11 cellular contexts compared by ENCODE assay signal in genomic region chr4:183636923-183637322, GRCh38. TPM values are rescaled to one million over a fixed set of nuclear protein-coding genes. Genes with fewer than 3 reads are reported as not detected.
DNase-seq lines count a peak whose midpoint lies in the region; ATAC-seq and TF ChIP-seq lines count a peak whose summit lies in the region.
"Had no signal": no experiment of that assay in that cellular context is flagged by ENCODE, and none has a peak within 500 bp of the region (broad histone marks: within the 10 kb centered on the region; RNA-seq: fewer than 3 reads in every experiment).

No MANE protein-coding gene starts in this region.

- H3K36me3 ChIP-seq in HCT116 (ENCODE audit: control insufficient read depth in 1 of 2, insufficient read depth in 2 of 2, low read length in 2 of 2), result no peaks in the 10 kb centered on the region
- H3K36me3 ChIP-seq in stomach, result peaks cover 0 to 8% (median 2%) of the 10 kb centered on the region in 4 donors

- H3K4me1 Mint-ChIP-seq in WTC11, result peaks cover 37% of the 10 kb centered on the region

- TF ChIP-seq RAD21 in HCT116 (IDR thresholded peaks at IDR 0.05; ENCODE audit: low read depth), result no peak

- DNase-seq in HCT116 (ENCODE audit: low read depth, low spot score) (no peak), WTC11 (ENCODE audit: low spot score) (no peak), fibroblast of the conjunctiva (ENCODE audit: low read depth) (peak; percentile 37), stomach (no peak), erythroblast (lab: John Stamatoyannopoulos, UW) (no peak), GM03348 (ENCODE audit: low spot score) (no peak), caudate nucleus (lab: John Stamatoyannopoulos, UW) (no peak)
- DNase-seq: Caco-2, NCI-H146 had no signal

- no peak overlapping the region for H3K9ac ChIP-seq in HCT116 (ENCODE audit: low read length)

- H3K27me3 Mint-ChIP-seq in WTC11 (ENCODE audit: low read depth), result no peaks in the 10 kb centered on the region

- no peak overlapping the region for H3K27ac ChIP-seq in HCT116 (ENCODE audit: low read depth, low read length)
- peak overlapping the region; percentile 54 to 72 (median 69) for H3K27ac ChIP-seq in stomach
- H3K27ac ChIP-seq in caudate nucleus (ENCODE audit: low read depth, low read length), result no peak overlapping the region

- H3K36me3 Mint-ChIP-seq in WTC11, result no peaks in the 10 kb centered on the region

- TF ChIP-seq EP300 in stomach (IDR thresholded peaks at IDR 0.05), result no peak

- H3K4me1 ChIP-seq in HCT116 (ENCODE audit: control insufficient read depth in 1 of 2, insufficient read depth in 2 of 2, low read length in 2 of 2) (peaks cover 6 to 12% of the 10 kb centered on the region in 2 experiments; a peak in 3 of 4 replicates), stomach (peaks cover 0 to 20% (median 7%) of the 10 kb centered on the region in 4 donors)
- H3K4me1 ChIP-seq: Caco-2 had no signal

- no peaks in the 10 kb centered on the region for H3K79me2 ChIP-seq in HCT116 (ENCODE audit: insufficient read depth, low read length)

- TF ChIP-seq POLR2A in HCT116 (IDR thresholded peaks at IDR 0.05; ENCODE audit: borderline replicate concordance, extremely low read depth, insufficient read depth, insufficient read length), result no peak
- TF ChIP-seq POLR2A in stomach (IDR thresholded peaks at IDR 0.05), result no peak
- no peak for TF ChIP-seq POLR2A in erythroblast (IDR thresholded peaks at IDR 0.05; ENCODE audit: low read length)

- H3K27me3 ChIP-seq in HCT116 (ENCODE audit: insufficient read depth, low read length) (no peaks in the 10 kb centered on the region), stomach (no peaks in the 10 kb centered on the region)

- ATAC-seq in HCT116 (no peak), WTC11 (0 out of 2 replicates have a peak, but pooled peaks have one; percentile 12), HG03045 (IDR thresholded peaks at IDR 0.05; ENCODE audit: unreplicated experiment) (no peak)

- WGBS in stomach, 5 donors, result 19 to 30% (median 26%) methylated on average over 5 of the region's 5 CpGs

- H3K9me3 Mint-ChIP-seq in WTC11, result no peaks in the 10 kb centered on the region
- H3K9me3 Mint-ChIP-seq: T-helper 2 cell treated with Interferon-gamma antibody and Interleukin-4, amounts not matched to agents 5 μg/mL and 100 μg/mL, for 36 hours had no signal

- H2AFZ ChIP-seq in HCT116 (ENCODE audit: low read depth, low read length, poor library complexity, severe bottlenecking), result no peak overlapping the region

- no TSS peak for BruUV-seq in HCT116 (replicated peaks; lab: Mats Ljungman, UMichigan)

- H3K4me3 Mint-ChIP-seq in WTC11, result peak overlapping the region; percentile 10; the same call in 1 of the 2 replicates
- H3K4me3 Mint-ChIP-seq: T-helper 2 cell treated with Interferon-gamma antibody and Interleukin-4, amounts not matched to agents 5 μg/mL and 100 μg/mL, for 36 hours had no signal

- no peaks in the 10 kb centered on the region for H3K9me3 ChIP-seq in HCT116 (ENCODE audit: control insufficient read depth in 1 of 2, insufficient read depth in 1 of 2, low read depth in 1 of 2, low read length in 2 of 2)
- H3K9me3 ChIP-seq in stomach, result no peaks in the 10 kb centered on the region
- H3K9me3 ChIP-seq: Caco-2 had no signal

- intact Hi-C loops in HCT116 (cut with micrococcal nuclease), result no loop called here
- intact Hi-C loops in stomach (cut with DNase I; ENCODE audit: low total_unique reads), result no loop called here

- POLR2A ChIA-PET in HCT116 (lab: Charles Lee), result no interaction called here
- POLR2A ChIA-PET in WTC11 (lab: Charles Lee), result no interaction called here

- peak overlapping the region; percentile 80 for H3K27ac Mint-ChIP-seq in WTC11
- H3K27ac Mint-ChIP-seq: T-helper 2 cell treated with Interferon-gamma antibody and Interleukin-4, amounts not matched to agents 5 μg/mL and 100 μg/mL, for 36 hours had no signal

- no peak overlapping the region for H3K4me3 ChIP-seq in HCT116 (replicated peaks in 1 of 2; ENCODE audit: low read depth in 1 of 2, low read length in 2 of 2)
- H3K4me3 ChIP-seq in stomach, result peak overlapping the region in 3 of 4 donors; percentile 16 to 24 (median 23)

- H3K4me2 ChIP-seq in HCT116 (ENCODE audit: low read length), result peak overlapping the region; percentile 43

- H3K9me2 ChIP-seq in HCT116 (ENCODE audit: insufficient read depth), result no peaks in the 10 kb centered on the region

- H4K20me1 ChIP-seq in HCT116 (ENCODE audit: insufficient read depth), result no peaks in the 10 kb centered on the region

- RAD21 ChIA-PET in HCT116 (lab: Charles Lee; ENCODE audit: low non-redundant PET in 1 of 2, low total read pairs in 2 of 2, uncharacterized antibody in 2 of 2, unreplicated experiment in 2 of 2), result no interaction called here

- TF ChIP-seq CTCF in HCT116 (IDR thresholded peaks at IDR 0.05 in 2 of 3, conservative IDR thresholded peaks at IDR 0.05 in 1 of 3; ENCODE audit: borderline replicate concordance in 1 of 3, insufficient read depth in 1 of 3, low read depth in 2 of 3, low read length in 2 of 3) (no peak), WTC11 (IDR thresholded peaks at IDR 0.05) (no peak), stomach (IDR thresholded peaks at IDR 0.05) (no peak)

- CTCF ChIA-PET in HCT116 (lab: Charles Lee) (no interaction called here), WTC11 (lab: Charles Lee) (interaction anchor here (0.8 kb wide), 2 partner anchors 23 to 131 kb away, joined by 3 read pairs; no protein-coding TSS in a partner anchor)

TF ChIP-seq in HCT116, 20 proteins besides CTCF, POLR2A, EP300 and RAD21 (continues in another document):
- TF ChIP-seq SP1 (IDR thresholded peaks at IDR 0.05; ENCODE audit: low read depth), result no peak
- no peak for TF ChIP-seq SRF (IDR thresholded peaks at IDR 0.05; ENCODE audit: low read depth)
- TF ChIP-seq REST (IDR thresholded peaks at IDR 0.05; ENCODE audit: low read depth), result no peak
- TF ChIP-seq ELF1 (IDR thresholded peaks at IDR 0.05; ENCODE audit: borderline replicate concordance, low read depth), result no peak
- TF ChIP-seq POLR2AphosphoS5 (IDR thresholded peaks at IDR 0.05; ENCODE audit: low read depth, low read length), result no peak

TF ChIP-seq in WTC11, 78 proteins besides CTCF, POLR2A, EP300 and RAD21 (continues in another document):
- no peak for TF ChIP-seq TCF7 (CRISPR knock-in tag; IDR thresholded peaks at IDR 0.05; ENCODE audit: low read depth)
- TF ChIP-seq SMAD4 (CRISPR knock-in tag; IDR thresholded peaks at IDR 0.05), result no peak
- TF ChIP-seq MXD4 (CRISPR knock-in tag; IDR thresholded peaks at IDR 0.05; ENCODE audit: borderline replicate concordance), result no peak
- TF ChIP-seq SMAD3 (CRISPR knock-in tag; IDR thresholded peaks at IDR 0.05; ENCODE audit: borderline replicate concordance), result no peak
- no peak for TF ChIP-seq USF1 (CRISPR knock-in tag; IDR thresholded peaks at IDR 0.05)
- TF ChIP-seq AFF4 (CRISPR knock-in tag; IDR thresholded peaks at IDR 0.05; ENCODE audit: borderline replicate concordance), result no peak

RNA-seq across cellular contexts. Expression of gene RWDD4, which starts 22.1 kb away (rescaled TPM):
- total RNA-seq in HCT116 (2021; ENCODE audit: unreplicated experiment) (11.9 TPM), WTC11 (2021) (15.6 to 17.8 TPM (median 16.4 TPM) in 3 replicates), stomach (10 to 100 TPM in 3 of 5 donors, 1 to 10 TPM in 2; 3.8 to 36.4 (median 11.2) TPM)
- 3.9 and 4.6 TPM in 2 replicates for polyA plus RNA-seq in HCT116 (2012)
- polyA plus RNA-seq in stomach, result 10 to 100 TPM; 14.1 to 22.1 (median 15.1) TPM

RNA-seq across cellular contexts. Expression of gene TRAPPC11, which starts 22.2 kb away (rescaled TPM):
- total RNA-seq in HCT116 (2021; ENCODE audit: unreplicated experiment) (15.6 TPM), WTC11 (2021) (30.0 to 35.9 TPM (median 33.6 TPM) in 3 replicates), stomach (100 to 1,000 TPM in 1 of 5 donors, 10 to 100 TPM in 4; 47.5 to 173 (median 93.1) TPM)
- polyA plus RNA-seq in HCT116 (2012), result 5.8 and 7.2 TPM in 2 replicates
- polyA plus RNA-seq in stomach, result 10 to 100 TPM; 10.6 to 13.3 (median 12.5) TPM

Comparison
In these comparisons a context has a peak if more than half of its experiments do, and no peak if none do; other contexts are left out.
1. H3K27ac ChIP-seq: peak in stomach (5 of 5); none in HCT116 (single experiment) and caudate nucleus (single experiment).
2. H3K4me3 ChIP-seq: peak in stomach (3 of 4); none in HCT116 (0 of 2).